Comparison of ENCODE assay signal across 17 cellular contexts in genomic region chr20:8388146-8388545, GRCh38.
DNase-seq lines count a peak whose midpoint lies in the region; ATAC-seq and TF ChIP-seq lines count a peak whose summit lies in the region.
"Had no signal": no experiment of that assay in that cellular context is flagged by ENCODE, and none has a peak within 500 bp of the region (broad histone marks: within the 10 kb centered on the region; RNA-seq: fewer than 3 reads in every experiment).

No MANE protein-coding gene starts in this region.

- CTCF ChIA-PET in SK-N-SH (lab: Yijun Ruan, JAX), result interaction anchor here (0.8 to 5.5 kb wide), 9 partner anchors 12 to 344 kb away, joined by 3 to 60 read pairs (median 6); partner anchors contain the start of gene PLCB1

- DNase-seq in EH (ENCODE audit: low read depth) (peak; percentile 79), SK-N-SH (no peak), fibroblast of lung (ENCODE audit: low read depth in 2 of 2) (peak; percentile 70 to 75), pons (ENCODE audit: low spot score) (peak; percentile 39), HuH-7 (ENCODE audit: low spot score) (no peak), NCI-H1436 (lab: John Stamatoyannopoulos, UW) (no peak), NCI-H146 (lab: John Stamatoyannopoulos, UW) (no peak)
- DNase-seq: activated CD4-positive, alpha-beta T cell treated with anti-CD3 and anti-CD28 coated beads for 48 hours; CD8-positive, alpha-beta T cell; effector memory CD4-positive, alpha-beta T cell; heart left ventricle; NCI-H510A treated with DMSO at 0.1 percent for 48 hours; stimulated activated CD4-positive, alpha-beta T cell treated with anti-CD3 and anti-CD28 coated beads, Interleukin-4, amount 100 ng/mL, for 24 hours had no signal

- peaks cover 14 to 22% of the 10 kb centered on the region in 2 experiments; a peak in 3 of 4 replicates for H3K4me1 ChIP-seq in SK-N-SH (ENCODE audit: control insufficient read depth in 1 of 2, insufficient read depth in 2 of 2, low read depth in 1 of 2, low read length in 1 of 2)
- H3K4me1 ChIP-seq in fibroblast of lung (ENCODE audit: control insufficient read depth, extremely low read depth, insufficient read depth, low read length), result peaks cover 19% of the 10 kb centered on the region

- no peak overlapping the region for H3K4me3 ChIP-seq in SK-N-SH (ENCODE audit: low read depth in 2 of 2, low read length in 1 of 2)
- H3K4me3 ChIP-seq in fibroblast of lung (replicated peaks in 1 of 4; ENCODE audit: control extremely low read depth in 1 of 4, insufficient read depth in 1 of 4, low read depth in 3 of 4, low read length in 4 of 4), result no peak overlapping the region
- H3K4me3 ChIP-seq: heart left ventricle, K562 had no signal

- H3K9ac ChIP-seq in SK-N-SH (peak overlapping the region; percentile 37; the same call in 1 of the 2 replicates), fibroblast of lung (ENCODE audit: insufficient read depth, low read length) (no peak overlapping the region)

- no peak for ATAC-seq in GM19351 (IDR thresholded peaks at IDR 0.05; ENCODE audit: unreplicated experiment)
- ATAC-seq: CD8-positive, alpha-beta T cell; K562; stimulated activated memory B cell treated with anti-CD40 and anti-IgM and Interleukin-4, amounts not matched to agents 10 μg/mL and 1 μg/mL and 100 μg/mL, for 72 hours had no signal

- POLR2A ChIA-PET in SK-N-SH (lab: Yijun Ruan, JAX), result no interaction called here

- H3K27ac ChIP-seq in SK-N-SH (ENCODE audit: low read depth in 2 of 2, low read length in 1 of 2) (peak overlapping the region; percentile 39 to 88; a peak in 3 of 4 replicates), fibroblast of lung (ENCODE audit: insufficient read depth, low read length) (peak overlapping the region; percentile 52)
- H3K27ac ChIP-seq: RWPE1 had no signal

- H3K9me2 ChIP-seq in SK-N-SH, result no peaks in the 10 kb centered on the region

- H3K36me3 ChIP-seq in SK-N-SH (replicated peaks in 1 of 2; ENCODE audit: control insufficient read depth in 1 of 2, insufficient read depth in 2 of 2, low read length in 1 of 2) (peaks cover 0 to 4% of the 10 kb centered on the region in 2 experiments), fibroblast of lung (ENCODE audit: control insufficient read depth, insufficient read depth, low read length) (no peaks in the 10 kb centered on the region)
- H3K36me3 ChIP-seq: heart left ventricle had no signal

- H4K20me1 ChIP-seq in SK-N-SH (ENCODE audit: insufficient read depth) (no peaks in the 10 kb centered on the region), fibroblast of lung (ENCODE audit: control insufficient read depth, extremely low read depth, insufficient read depth, low read length) (no peaks in the 10 kb centered on the region)

- H3K9me3 ChIP-seq in SK-N-SH, result no peaks in the 10 kb centered on the region
- H3K9me3 ChIP-seq in fibroblast of lung (ENCODE audit: control insufficient read depth, insufficient read depth, low read depth, low read length), result no peaks in the 10 kb centered on the region

- TF ChIP-seq EP300 in SK-N-SH (IDR thresholded peaks at IDR 0.05; ENCODE audit: borderline replicate concordance in 1 of 2, low read depth in 1 of 2, low read length in 1 of 2), result peak; percentile 16 to 85; a peak in 3 of 4 replicates

- H2AFZ ChIP-seq in SK-N-SH (ENCODE audit: low read depth) (no peak overlapping the region), fibroblast of lung (ENCODE audit: low read length) (no peak overlapping the region)

- TF ChIP-seq RAD21 in SK-N-SH (IDR thresholded peaks at IDR 0.05; ENCODE audit: low read length), result no peak

- TF ChIP-seq CTCF in SK-N-SH (IDR thresholded peaks at IDR 0.05), result no peak
- no peak for TF ChIP-seq CTCF in fibroblast of lung (conservative IDR thresholded peaks at IDR 0.05 in 1 of 2, IDR thresholded peaks at IDR 0.05 in 1 of 2; ENCODE audit: low read depth in 1 of 2, low read length in 2 of 2)

- H3K27me3 ChIP-seq in SK-N-SH (ENCODE audit: insufficient read depth) (no peaks in the 10 kb centered on the region), fibroblast of lung (ENCODE audit: control insufficient read depth, insufficient read depth, low read length) (no peaks in the 10 kb centered on the region)
- H3K27me3 ChIP-seq: heart left ventricle had no signal

- peak overlapping the region; percentile 15; the same call in 1 of the 2 replicates for H3K4me2 ChIP-seq in SK-N-SH
- peak overlapping the region; percentile 17 for H3K4me2 ChIP-seq in fibroblast of lung (ENCODE audit: extremely low read depth, insufficient read depth, low read length)

- H3K79me2 ChIP-seq in SK-N-SH (ENCODE audit: insufficient read depth), result peaks cover 3% of the 10 kb centered on the region
- H3K79me2 ChIP-seq in fibroblast of lung (ENCODE audit: control insufficient read depth, insufficient read depth, low read length), result no peaks in the 10 kb centered on the region

- H3F3A ChIP-seq in SK-N-SH (replicated peaks; ENCODE audit: insufficient read depth), result peaks cover 15% of the 10 kb centered on the region

- WGBS in SK-N-SH (ENCODE audit: low lambda C conversion rate), result 9% methylated on average over 2 of the region's 2 CpGs

TF ChIP-seq in SK-N-SH, 30 proteins besides CTCF, POLR2A, EP300 and RAD21:
- TF ChIP-seq TCF12 (IDR thresholded peaks at IDR 0.05) (peak; percentile 87), TEAD4 (IDR thresholded peaks at IDR 0.05; ENCODE audit: borderline replicate concordance, insufficient read depth) (peak; percentile 61; the same call in 1 of the 2 replicates), RXRA (IDR thresholded peaks at IDR 0.05; ENCODE audit: borderline replicate concordance, low read depth) (0 out of 2 replicates have a peak, but pooled peaks have one; percentile 18), NFIC (IDR thresholded peaks at IDR 0.05; ENCODE audit: borderline replicate concordance) (peak; percentile 88), EZH2phosphoT487 (IDR thresholded peaks at IDR 0.05; ENCODE audit: borderline replicate concordance, low read depth) (no peak), CHD2 (IDR thresholded peaks at IDR 0.05; ENCODE audit: low read length, partially characterized antibody) (no peak), USF1 (IDR thresholded peaks at IDR 0.05; ENCODE audit: borderline replicate concordance, low read depth) (no peak), MXI1 (IDR thresholded peaks at IDR 0.05; ENCODE audit: low read depth, low read length) (no peak), FOXM1 (IDR thresholded peaks at IDR 0.05; ENCODE audit: low read depth) (0 out of 2 replicates have a peak, but pooled peaks have one; percentile 31), POLR2AphosphoS5 (IDR thresholded peaks at IDR 0.05; ENCODE audit: low read depth, low read length) (peak; percentile 35; the same call in 1 of the 2 replicates), SMC3 (IDR thresholded peaks at IDR 0.05; ENCODE audit: low read depth, low read length) (no peak), PBX3 (IDR thresholded peaks at IDR 0.05) (peak; percentile 94), FOSL2 (IDR thresholded peaks at IDR 0.05; ENCODE audit: borderline replicate concordance, low read depth) (peak; percentile 65; the same call in 1 of the 2 replicates), SIN3A (IDR thresholded peaks at IDR 0.05; ENCODE audit: borderline replicate concordance, low read depth, low read length) (no peak), ZBTB33 (IDR thresholded peaks at IDR 0.05; ENCODE audit: borderline replicate concordance, low read depth) (0 out of 2 replicates have a peak, but pooled peaks have one; percentile 31), MAX (IDR thresholded peaks at IDR 0.05; ENCODE audit: low read depth) (no peak), JUND (IDR thresholded peaks at IDR 0.05) (peak; percentile 82)
TF ChIP-seq in SK-N-SH: peak in this region for 10.

Comparison
In these comparisons a context has a peak if more than half of its experiments do, and no peak if none do; other contexts are left out.
1. DNase-seq: peak in EH (single experiment), fibroblast of lung (2 of 2) and pons (single experiment); none in SK-N-SH (single experiment), HuH-7 (single experiment), NCI-H1436 (single experiment) and NCI-H146 (single experiment).